ENCODE assay signal across 2 cellular contexts in genomic region chr18:22964116-22964515, GRCh38.
TF ChIP-seq lines count a peak whose summit lies in the region.

No MANE protein-coding gene starts in this region.

TF ChIP-seq in IMR-90, 13 proteins besides CTCF, POLR2A, EP300 and RAD21:
- TF ChIP-seq RFX5 (IDR thresholded peaks at IDR 0.05; ENCODE audit: low read depth, low read length) (no peak), CEBPB (IDR thresholded peaks at IDR 0.05; ENCODE audit: low read depth, low read length) (no peak), MXI1 (IDR thresholded peaks at IDR 0.05; ENCODE audit: borderline replicate concordance, low read depth, low read length) (no peak), SMC3 (IDR thresholded peaks at IDR 0.05; ENCODE audit: low read depth, low read length) (no peak), MAZ (IDR thresholded peaks at IDR 0.05; ENCODE audit: borderline replicate concordance, low read depth, low read length) (no peak), NFE2L2 (IDR thresholded peaks at IDR 0.05; ENCODE audit: low read depth, low read length) (no peak)

TF ChIP-seq in K562, 482 proteins besides CTCF, POLR2A, EP300 and RAD21:
- TF ChIP-seq RCOR1 (IDR thresholded peaks at IDR 0.05; ENCODE audit: borderline replicate concordance in 1 of 2, low read depth in 2 of 2, low read length in 2 of 2) (no peak), SMARCE1 (IDR thresholded peaks at IDR 0.05) (0 out of 2 replicates have a peak, but pooled peaks have one; percentile 9), SOX6 (IDR thresholded peaks at IDR 0.05) (peak; percentile 26; the same call in 1 of the 2 replicates), PHB (CRISPR knock-in tag; IDR thresholded peaks at IDR 0.05) (no peak), FOXA3 (CRISPR knock-in tag; conservative IDR thresholded peaks at IDR 0.05 in 1 of 2, IDR thresholded peaks at IDR 0.05 in 1 of 2) (peak in 1 of 2 experiments; percentile 14; a peak in 1 of 4 replicates)
